In the genomic region with DNA sequence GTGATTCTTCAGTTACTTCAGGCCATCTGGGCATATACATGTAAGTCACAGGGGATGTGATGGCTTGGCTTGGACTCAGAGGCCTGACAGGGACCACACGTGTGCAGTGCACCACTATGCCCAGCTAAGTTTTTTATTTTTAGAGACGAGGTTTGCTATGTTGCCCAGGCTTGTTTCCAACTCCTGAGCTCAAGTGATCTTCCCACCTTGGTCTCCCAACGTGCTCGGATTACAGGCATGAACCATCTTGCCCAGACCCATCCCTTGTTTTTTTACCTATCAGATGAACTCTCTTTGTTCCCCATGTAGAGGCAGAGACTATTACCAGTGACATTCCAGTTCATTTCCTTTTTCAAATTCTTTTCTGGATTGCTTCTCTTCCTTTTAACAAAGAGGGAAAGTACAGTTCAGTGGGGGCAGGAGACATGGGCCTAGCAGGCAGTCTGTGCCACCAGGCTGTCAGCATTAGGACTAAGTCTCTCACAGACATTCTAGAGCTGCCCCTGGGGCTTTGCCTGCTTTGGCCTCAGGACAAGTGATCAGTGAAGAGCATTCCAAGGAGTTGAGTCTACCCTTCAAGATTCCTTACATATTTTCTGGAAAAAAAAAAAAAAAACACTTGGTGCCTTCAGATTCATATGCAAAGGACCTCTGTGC, we compare ENCODE assay signal across 9 cellular contexts.
DNase-seq lines count a peak whose midpoint lies in the region; ATAC-seq and TF ChIP-seq lines count a peak whose summit lies in the region.
"Had no signal": no experiment of that assay in that cellular context is flagged by ENCODE, and none has a peak within 500 bp of the region (broad histone marks: within the 10 kb centered on the region; RNA-seq: fewer than 3 reads in every experiment).

No MANE protein-coding gene starts in this region.

- no peaks in the 10 kb centered on the region for H3K36me3 ChIP-seq in BJ (ENCODE audit: control insufficient read depth, insufficient read depth, low read length)
- H3K36me3 ChIP-seq in breast epithelium: no peaks in the 10 kb centered on the region
- H3K36me3 ChIP-seq in MM.1S (replicated peaks; ENCODE audit: insufficient read depth, low read length): no peaks in the 10 kb centered on the region

- POLR2A ChIA-PET in BJ (lab: Charles Lee): interaction anchor here (0.7 kb wide), 1 partner anchor 275 kb away, joined by 21 read pairs; no protein-coding TSS in a partner anchor
- POLR2A ChIA-PET in HEK293T (lab: Yijun Ruan, JAX): no interaction called here

- no peaks in the 10 kb centered on the region for H3F3A ChIP-seq in MM.1S (ENCODE audit: insufficient read depth, low read length)

- no peak overlapping the region for H3K9ac ChIP-seq in MM.1S (ENCODE audit: low read length)

- H4K20me1 ChIP-seq in MM.1S (ENCODE audit: insufficient read depth, low read length): no peaks in the 10 kb centered on the region

- intact Hi-C loops in breast epithelium (cut with DNase I; ENCODE audit: low total_unique reads): no loop called here

- no peak overlapping the region for H3K4me2 ChIP-seq in MM.1S (ENCODE audit: low read depth, low read length)

- H3K4me3 ChIP-seq in BJ (ENCODE audit: low read depth, low read length) (no peak overlapping the region), breast epithelium (no peak overlapping the region), MM.1S (ENCODE audit: low read length) (no peak overlapping the region)

- H3K9me2 ChIP-seq in MM.1S (replicated peaks; ENCODE audit: insufficient read depth, low read length): no peaks in the 10 kb centered on the region

- no peaks in the 10 kb centered on the region for H3K27me3 ChIP-seq in BJ (ENCODE audit: control insufficient read depth, insufficient read depth, low read length)
- H3K27me3 ChIP-seq in breast epithelium: no peaks in the 10 kb centered on the region
- no peaks in the 10 kb centered on the region for H3K27me3 ChIP-seq in MM.1S (replicated peaks; ENCODE audit: insufficient read depth, low read length)

- H3K9me3 ChIP-seq in breast epithelium (no peaks in the 10 kb centered on the region), MM.1S (replicated peaks; ENCODE audit: insufficient read depth, low read length) (no peaks in the 10 kb centered on the region)

- ATAC-seq in GM19397 (IDR thresholded peaks at IDR 0.05; ENCODE audit: unreplicated experiment): no peak

- no peak for TF ChIP-seq POLR2A in breast epithelium (IDR thresholded peaks at IDR 0.05)

- CTCF ChIA-PET in BJ (lab: Yijun Ruan, JAX) (interaction anchor here (1.0 to 2.6 kb wide), 3 partner anchors 65 to 276 kb away, joined by 3 to 14 read pairs (median 3); no protein-coding TSS in a partner anchor), HEK293T (lab: Yijun Ruan, JAX) (no interaction called here)

- H2AFZ ChIP-seq in MM.1S (ENCODE audit: low read length): no peak overlapping the region

- H3K27ac ChIP-seq in breast epithelium (peak overlapping the region; percentile 25 to 64), MM.1S (ENCODE audit: low read length) (no peak overlapping the region)

- no peak for TF ChIP-seq CTCF in BJ (IDR thresholded peaks at IDR 0.05; ENCODE audit: insufficient read depth, low read depth, low read length)
- TF ChIP-seq CTCF in breast epithelium (IDR thresholded peaks at IDR 0.05): no peak
- TF ChIP-seq CTCF in MM.1S (IDR thresholded peaks at IDR 0.05; ENCODE audit: low read length): no peak

- H3K4me1 ChIP-seq in breast epithelium (no peaks in the 10 kb centered on the region), MM.1S (ENCODE audit: low read length) (no peaks in the 10 kb centered on the region)

- H3K79me2 ChIP-seq in MM.1S (ENCODE audit: low read length): no peaks in the 10 kb centered on the region

- peak; percentile 81 for DNase-seq in BJ (ENCODE audit: low read depth)
- peak; percentile 32 to 39 for DNase-seq in NCI-H187 (lab: John Stamatoyannopoulos, UW)
- peak in 1 of 2 donors; percentile 71 for DNase-seq in breast epithelium (ENCODE audit: low spot score in 2 of 2)
- peak; percentile 63 to 71 for DNase-seq in lung microvascular endothelial cell (ENCODE audit: low read depth in 2 of 2)
- no peak for DNase-seq in C1 segment of cervical spinal cord (lab: John Stamatoyannopoulos, UW)
- DNase-seq in MM.1S: no peak
- no peak for DNase-seq in HEK293T (ENCODE audit: extremely low spot score)
- DNase-seq: activated B cell treated with CpG ODN at 0.5 μM for 24 hours had no signal

TF ChIP-seq in HEK293T, 16 proteins besides CTCF, POLR2A, EP300 and RAD21:
- TF ChIP-seq ARNT (IDR thresholded peaks at IDR 0.05) (no peak), NFRKB (IDR thresholded peaks at IDR 0.05) (no peak), FOXK2 (IDR thresholded peaks at IDR 0.05) (no peak), FOXM1 (IDR thresholded peaks at IDR 0.05; ENCODE audit: borderline replicate concordance) (no peak), HDGF (IDR thresholded peaks at IDR 0.05; ENCODE audit: borderline replicate concordance) (no peak)
- TF ChIP-seq, protein P1, sequence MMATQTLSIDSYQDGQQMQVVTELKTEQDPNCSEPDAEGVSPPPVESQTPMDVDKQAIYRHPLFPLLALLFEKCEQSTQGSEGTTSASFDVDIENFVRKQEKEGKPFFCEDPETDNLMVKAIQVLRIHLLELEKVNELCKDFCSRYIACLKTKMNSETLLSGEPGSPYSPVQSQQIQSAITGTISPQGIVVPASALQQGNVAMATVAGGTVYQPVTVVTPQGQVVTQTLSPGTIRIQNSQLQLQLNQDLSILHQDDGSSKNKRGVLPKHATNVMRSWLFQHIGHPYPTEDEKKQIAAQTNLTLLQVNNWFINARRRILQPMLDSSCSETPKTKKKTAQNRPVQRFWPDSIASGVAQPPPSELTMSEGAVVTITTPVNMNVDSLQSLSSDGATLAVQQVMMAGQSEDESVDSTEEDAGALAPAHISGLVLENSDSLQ (IDR thresholded peaks at IDR 0.05): no peak

Comparison
In these comparisons a context has a peak if more than half of its experiments do, and no peak if none do; other contexts are left out.
1. DNase-seq: peak in BJ (single experiment), NCI-H187 (2 of 2) and lung microvascular endothelial cell (2 of 2); none in C1 segment of cervical spinal cord (0 of 14), MM.1S (single experiment) and HEK293T (single experiment).